Comparison of ENCODE assay signal across 8 cellular contexts in genomic region chr17:64497565-64498035, GRCh38. TPM values are rescaled to one million over a fixed set of nuclear protein-coding genes. Genes with fewer than 3 reads are reported as not detected.
DNase-seq lines count a peak whose midpoint lies in the region; ATAC-seq and TF ChIP-seq lines count a peak whose summit lies in the region.

No MANE protein-coding gene starts in this region.

- H3K36me3 Mint-ChIP-seq in central memory CD8-positive, alpha-beta T cell (ENCODE audit: insufficient read depth), result peaks cover 68% of the 10 kb centered on the region
- H3K36me3 Mint-ChIP-seq in nephron (ENCODE audit: low read depth), result peaks cover 52% of the 10 kb centered on the region

- H3K4me3 Mint-ChIP-seq in central memory CD8-positive, alpha-beta T cell, result peak overlapping the region; percentile 99
- peak overlapping the region; percentile 97 to 99 (median 98) for H3K4me3 Mint-ChIP-seq in nephron

- no peak; the same call in 2 of the 3 replicates for ATAC-seq in DND-41 (ENCODE audit: insufficient read depth, low read depth)
- peak; percentile 4 for ATAC-seq in central memory CD8-positive, alpha-beta T cell (replicated peaks; ENCODE audit: extremely low read depth, poor library complexity, severe bottlenecking)
- no peak for ATAC-seq in HG03280 (IDR thresholded peaks at IDR 0.05; ENCODE audit: unreplicated experiment)
- no peak for ATAC-seq in GM18909 (IDR thresholded peaks at IDR 0.05; ENCODE audit: poor library complexity, unreplicated experiment)

- H3K9me3 Mint-ChIP-seq in central memory CD8-positive, alpha-beta T cell, result no peaks in the 10 kb centered on the region
- no peaks in the 10 kb centered on the region for H3K9me3 Mint-ChIP-seq in nephron

- peak overlapping the region in 1 of 2 experiments; percentile 71; a peak in 2 of 4 replicates for H3K4me3 ChIP-seq in DND-41 (ENCODE audit: low read depth in 1 of 2, low read length in 2 of 2)
- H3K4me3 ChIP-seq in Karpas-422 (ENCODE audit: low read length), result peak overlapping the region; percentile 89

- DNase-seq in DND-41, result no peak
- no peak for DNase-seq in Karpas-422
- DNase-seq in central memory CD8-positive, alpha-beta T cell (ENCODE audit: low spot score in 2 of 2), result peak in 1 of 2 donors; percentile 51
- DNase-seq in NCI-H1092 treated with DMSO at 0.1 percent for 48 hours (lab: John Stamatoyannopoulos, UW), result no peak
- DNase-seq in amygdala (lab: John Stamatoyannopoulos, UW), result no peak

- H3K4me2 ChIP-seq in DND-41 (ENCODE audit: insufficient read depth, low read length) (peak overlapping the region; percentile 77), Karpas-422 (ENCODE audit: low read depth, low read length, poor library complexity, severe bottlenecking) (peak overlapping the region; percentile 81)

- peak overlapping the region; percentile 100 for H3K27ac Mint-ChIP-seq in central memory CD8-positive, alpha-beta T cell (ENCODE audit: low read depth)
- H3K27ac Mint-ChIP-seq in nephron, result peak overlapping the region; percentile 82 to 96 (median 92)

- H3K4me1 ChIP-seq in DND-41 (ENCODE audit: insufficient read depth, low read length) (peaks cover 86% of the 10 kb centered on the region), Karpas-422 (ENCODE audit: low read length) (peaks cover 74% of the 10 kb centered on the region)

- H3K79me2 ChIP-seq in DND-41 (ENCODE audit: insufficient read depth, low read length) (peaks cover 71% of the 10 kb centered on the region), Karpas-422 (ENCODE audit: low read length) (peaks cover 38% of the 10 kb centered on the region)

- no peaks in the 10 kb centered on the region for H3K27me3 Mint-ChIP-seq in central memory CD8-positive, alpha-beta T cell
- no peaks in the 10 kb centered on the region for H3K27me3 Mint-ChIP-seq in nephron (ENCODE audit: low read depth)

- H3K9me3 ChIP-seq in DND-41 (ENCODE audit: insufficient read depth, low read length, severe bottlenecking), result no peaks in the 10 kb centered on the region
- H3K9me3 ChIP-seq in Karpas-422 (ENCODE audit: low read length), result no peaks in the 10 kb centered on the region

- peaks cover 80% of the 10 kb centered on the region for H3K4me1 Mint-ChIP-seq in central memory CD8-positive, alpha-beta T cell
- H3K4me1 Mint-ChIP-seq in nephron, result peaks cover 50% of the 10 kb centered on the region

- peaks cover 50% of the 10 kb centered on the region for H3K36me3 ChIP-seq in DND-41 (ENCODE audit: insufficient read depth, low read length)
- H3K36me3 ChIP-seq in Karpas-422 (ENCODE audit: insufficient read depth, low read length), result peaks cover 45% of the 10 kb centered on the region

- no peaks in the 10 kb centered on the region for H3K9me2 ChIP-seq in Karpas-422 (replicated peaks; ENCODE audit: insufficient read depth, low read length)

- H3K27ac ChIP-seq in DND-41 (ENCODE audit: low read length) (peak overlapping the region; percentile 89), Karpas-422 (ENCODE audit: low read length) (peak overlapping the region; percentile 87)

- H4K20me1 ChIP-seq in DND-41 (ENCODE audit: insufficient read depth, low read length), result peaks cover 43% of the 10 kb centered on the region
- peaks cover 38% of the 10 kb centered on the region for H4K20me1 ChIP-seq in Karpas-422 (ENCODE audit: insufficient read depth, low read depth, low read length)

- TF ChIP-seq CTCF in DND-41 (IDR thresholded peaks at IDR 0.05; ENCODE audit: borderline replicate concordance, extremely low read depth, low read length, poor library complexity, severe bottlenecking) (no peak), nephron (IDR thresholded peaks at IDR 0.05; ENCODE audit: unreplicated experiment in 3 of 3) (no peak)

- H2AFZ ChIP-seq in DND-41 (ENCODE audit: low read depth, low read length), result no peak overlapping the region
- no peak overlapping the region for H2AFZ ChIP-seq in Karpas-422 (ENCODE audit: low read length)

- no peaks in the 10 kb centered on the region for H3K27me3 ChIP-seq in DND-41 (ENCODE audit: insufficient read depth, low read length, poor library complexity)
- H3K27me3 ChIP-seq in Karpas-422 (ENCODE audit: low read length), result no peaks in the 10 kb centered on the region

- H3K9ac ChIP-seq in DND-41 (ENCODE audit: low read depth, low read length) (peak overlapping the region; percentile 72), Karpas-422 (ENCODE audit: low read length) (peak overlapping the region; percentile 91)

RNA-seq across cellular contexts. Expression of gene POLG2, which starts 0.7 kb away (rescaled TPM):
- 18.6 and 25.3 TPM in 2 replicates for total RNA-seq in Karpas-422 (2014; rRNA removed; shearing (Covaris generic); ENCODE audit: low replicate concordance)

RNA-seq across cellular contexts. Expression of gene DDX5, which starts 8.5 kb away (rescaled TPM):
- 369 and 432 TPM in 2 replicates for total RNA-seq in Karpas-422 (2014; rRNA removed; shearing (Covaris generic); ENCODE audit: low replicate concordance)

RNA-seq across cellular contexts. Expression of gene CEP95, which starts 9.2 kb away (rescaled TPM):
- total RNA-seq in Karpas-422 (2014; rRNA removed; shearing (Covaris generic); ENCODE audit: low replicate concordance), result 42.2 and 62.1 TPM in 2 replicates

RNA-seq across cellular contexts. Expression of gene MILR1, which starts 48.7 kb away (rescaled TPM):
- 104 and 156 TPM in 2 replicates for total RNA-seq in Karpas-422 (2014; rRNA removed; shearing (Covaris generic); ENCODE audit: low replicate concordance)
